ENCODE assay signal across 32 cellular contexts in genomic region chr9:84975926-84976325, GRCh38.
DNase-seq lines count a peak whose midpoint lies in the region; ATAC-seq and TF ChIP-seq lines count a peak whose summit lies in the region.
"Had no signal": no experiment of that assay in that cellular context is flagged by ENCODE, and none has a peak within 500 bp of the region (broad histone marks: within the 10 kb centered on the region; RNA-seq: fewer than 3 reads in every experiment).

No MANE protein-coding gene starts in this region.

- H3K9me3 ChIP-seq in RWPE2 (ENCODE audit: severe bottlenecking) (no peaks in the 10 kb centered on the region), neural progenitor cell (ENCODE audit: low read depth) (no peaks in the 10 kb centered on the region), ovary (no peaks in the 10 kb centered on the region)
- H3K9me3 ChIP-seq: ascending aorta, gastroesophageal sphincter, neutrophil had no signal

- H3K36me3 ChIP-seq in RWPE2 (ENCODE audit: low read depth) = no peaks in the 10 kb centered on the region
- no peaks in the 10 kb centered on the region for H3K36me3 ChIP-seq in neural progenitor cell
- H3K36me3 ChIP-seq in ovary = no peaks in the 10 kb centered on the region
- H3K36me3 ChIP-seq: ascending aorta, gastroesophageal sphincter, neutrophil had no signal

- intact Hi-C loops in ovary (cut with DNase I) = no loop called here

- no peak overlapping the region for H3K9ac ChIP-seq in neural progenitor cell

- no peaks in the 10 kb centered on the region for H3K9me3 Mint-ChIP-seq in neural progenitor cell
- H3K9me3 Mint-ChIP-seq: activated naive CD8-positive, alpha-beta T cell treated with anti-CD3 and anti-CD28 coated beads, Interleukin-2, amount 10 ng/mL, durations not matched to agents 7 days and 5 days; activated T-cell treated with anti-CD3 and anti-CD28 coated beads, Interleukin-2, amount 50 U/mL, for 4 hours had no signal

- H3K4me1 Mint-ChIP-seq in neural progenitor cell = peaks cover 22% of the 10 kb centered on the region
- H3K4me1 Mint-ChIP-seq: activated CD8-positive, alpha-beta memory T cell treated with anti-CD3 and anti-CD28 coated beads, Interleukin-2, amount 10 ng/mL, durations not matched to agents 7 days and 5 days; activated naive CD8-positive, alpha-beta T cell treated with anti-CD3 and anti-CD28 coated beads, Interleukin-2, amount 10 ng/mL, durations not matched to agents 7 days and 5 days; memory B cell; T-helper 17 cell had no signal

- H3K4me3 ChIP-seq in RWPE2 (ENCODE audit: severe bottlenecking) (no peak overlapping the region), neural progenitor cell (no peak overlapping the region), ovary (no peak overlapping the region)
- H3K4me3 ChIP-seq: ascending aorta, gastroesophageal sphincter, hepatocyte, K562 had no signal

- H3K27me3 ChIP-seq in RWPE2 (ENCODE audit: insufficient read depth, poor library complexity, severe bottlenecking) (no peaks in the 10 kb centered on the region), neural progenitor cell (no peaks in the 10 kb centered on the region), ovary (no peaks in the 10 kb centered on the region)
- H3K27me3 ChIP-seq: ascending aorta, gastroesophageal sphincter, hepatocyte had no signal

- ATAC-seq in RWPE2 (ENCODE audit: low read depth) (peak; percentile 27; the same call in 1 of the 3 replicates), GM18909 (IDR thresholded peaks at IDR 0.05; ENCODE audit: poor library complexity, unreplicated experiment) (no peak), GM19455 (IDR thresholded peaks at IDR 0.05; ENCODE audit: unreplicated experiment) (no peak)
- ATAC-seq: activated CD8-positive, alpha-beta memory T cell treated with anti-CD3 and anti-CD28 coated beads, Interleukin-2, amount 10 ng/mL, durations not matched to agents 7 days and 5 days; activated T-cell treated with anti-CD3 and anti-CD28 coated beads, Interleukin-2, amount 50 U/mL, for 4 hours; gastroesophageal sphincter; K562; PC-3; SK-N-SH treated with all-trans-retinoic acid at 6 μM for 48 hours; T-helper 17 cell had no signal

- peak; percentile 46 for DNase-seq in EH (ENCODE audit: low read depth)
- no peak for DNase-seq in RWPE2 (ENCODE audit: low spot score)
- DNase-seq in caudate nucleus (lab: John Stamatoyannopoulos, UW) = no peak
- no peak for DNase-seq in neural progenitor cell (ENCODE audit: low spot score)
- DNase-seq in ovary = no peak
- DNase-seq in HuH-7 (ENCODE audit: low spot score) = no peak
- DNase-seq: activated CD8-positive, alpha-beta memory T cell treated with anti-CD3 and anti-CD28 coated beads, Interleukin-2, amount 10 ng/mL, durations not matched to agents 7 days and 5 days; activated gamma-delta T cell treated with Interleukin-2 at 50 U/mL for 16 hours; activated naive CD8-positive, alpha-beta T cell treated with anti-CD3 and anti-CD28 coated beads, Interleukin-2, amount 10 ng/mL, durations not matched to agents 7 days and 5 days; activated T-cell treated with anti-CD3 and anti-CD28 coated beads, Interleukin-2, amount 50 U/mL, for 4 hours; DMS79 treated with DMSO at 0.1 percent for 48 hours; effector CD4-positive, alpha-beta T cell; GOT3; NCI-H1417; NCI-H2081 treated with DMSO at 0.1 percent for 48 hours; NCI-H2227 treated with DMSO at 0.1 percent for 48 hours; NCI-H526 treated with DMSO at 0.1 percent for 48 hours; PC-3; Right ventricle myocardium superior; stimulated activated CD4-positive, alpha-beta T cell treated with anti-CD3 and anti-CD28 coated beads, Interleukin-15, amount 100 ng/mL, for 24 hours; stimulated activated CD4-positive, alpha-beta T cell treated with anti-CD3 and anti-CD28 coated beads, Interleukin-4, amount 100 ng/mL, for 4 hours; T-helper 17 cell; trophoblast cell had no signal

- TF ChIP-seq CTCF in RWPE2 (IDR thresholded peaks at IDR 0.05; ENCODE audit: poor library complexity, severe bottlenecking) (no peak), neural progenitor cell (IDR thresholded peaks at IDR 0.05) (no peak), ovary (IDR thresholded peaks at IDR 0.05) (no peak)

- H3K36me3 Mint-ChIP-seq in neural progenitor cell = no peaks in the 10 kb centered on the region
- H3K36me3 Mint-ChIP-seq: activated CD8-positive, alpha-beta memory T cell treated with anti-CD3 and anti-CD28 coated beads, Interleukin-2, amount 10 ng/mL, durations not matched to agents 7 days and 5 days; activated naive CD8-positive, alpha-beta T cell treated with anti-CD3 and anti-CD28 coated beads, Interleukin-2, amount 10 ng/mL, durations not matched to agents 7 days and 5 days; memory B cell had no signal

- H3K79me2 ChIP-seq in neural progenitor cell (ENCODE audit: low read depth) = no peaks in the 10 kb centered on the region
- H3K79me2 ChIP-seq: hepatocyte had no signal

- no peaks in the 10 kb centered on the region for H4K20me1 ChIP-seq in neural progenitor cell (ENCODE audit: low read depth)

- WGBS in ovary, 3 donors = 59 to 74% (median 70%) methylated on average over 2 of the region's 2 CpGs

- no peak overlapping the region for H3K4me2 ChIP-seq in neural progenitor cell
- H3K4me2 ChIP-seq: hepatocyte had no signal

- H3K27ac ChIP-seq in RWPE2 (ENCODE audit: poor library complexity, severe bottlenecking) (no peak overlapping the region), caudate nucleus (ENCODE audit: low read depth, low read length) (peak overlapping the region; percentile 42), neural progenitor cell (no peak overlapping the region), ovary (no peak overlapping the region)
- H3K27ac ChIP-seq: ascending aorta, gastroesophageal sphincter, hepatocyte, neutrophil had no signal

- no peaks in the 10 kb centered on the region for H3F3A ChIP-seq in neural progenitor cell (ENCODE audit: low read depth)

- H2AFZ ChIP-seq in neural progenitor cell (replicated peaks) = no peak overlapping the region
- H2AFZ ChIP-seq: hepatocyte had no signal

- TF ChIP-seq EP300 in ovary (IDR thresholded peaks at IDR 0.05) = no peak

- peak overlapping the region; percentile 44 for H3K27ac Mint-ChIP-seq in neural progenitor cell
- H3K27ac Mint-ChIP-seq: activated CD8-positive, alpha-beta memory T cell treated with anti-CD3 and anti-CD28 coated beads, Interleukin-2, amount 10 ng/mL, durations not matched to agents 7 days and 5 days; activated naive CD8-positive, alpha-beta T cell treated with anti-CD3 and anti-CD28 coated beads, Interleukin-2, amount 10 ng/mL, durations not matched to agents 7 days and 5 days; memory B cell; T-helper 17 cell had no signal

- H3K27me3 Mint-ChIP-seq in neural progenitor cell (ENCODE audit: insufficient read depth, low read depth) = peaks cover 4% of the 10 kb centered on the region
- H3K27me3 Mint-ChIP-seq: activated CD8-positive, alpha-beta memory T cell treated with anti-CD3 and anti-CD28 coated beads, Interleukin-2, amount 10 ng/mL, durations not matched to agents 7 days and 5 days; activated naive CD8-positive, alpha-beta T cell treated with anti-CD3 and anti-CD28 coated beads, Interleukin-2, amount 10 ng/mL, durations not matched to agents 7 days and 5 days; memory B cell had no signal

- no peak overlapping the region for H3K4me3 Mint-ChIP-seq in neural progenitor cell
- H3K4me3 Mint-ChIP-seq: activated CD8-positive, alpha-beta memory T cell treated with anti-CD3 and anti-CD28 coated beads, Interleukin-2, amount 10 ng/mL, durations not matched to agents 7 days and 5 days; activated naive CD8-positive, alpha-beta T cell treated with anti-CD3 and anti-CD28 coated beads, Interleukin-2, amount 10 ng/mL, durations not matched to agents 7 days and 5 days; activated T-cell treated with anti-CD3 and anti-CD28 coated beads, Interleukin-2, amount 50 U/mL, for 4 hours; memory B cell; T-helper 17 cell had no signal

- TF ChIP-seq POLR2A in ovary (IDR thresholded peaks at IDR 0.05) = no peak

- H3K4me1 ChIP-seq in RWPE2 (ENCODE audit: insufficient read depth, poor library complexity, severe bottlenecking) = peaks cover 4% of the 10 kb centered on the region
- H3K4me1 ChIP-seq in neural progenitor cell = no peaks in the 10 kb centered on the region
- H3K4me1 ChIP-seq in ovary (ENCODE audit: insufficient read depth) = no peaks in the 10 kb centered on the region
- H3K4me1 ChIP-seq: ascending aorta, gastroesophageal sphincter had no signal
